6 cellular contexts compared by ENCODE assay signal in genomic region chr18:31494705-31495244, GRCh38. TPM values are rescaled to one million over a fixed set of nuclear protein-coding genes. Genes with fewer than 3 reads are reported as not detected.
"Had no signal": no experiment of that assay in that cellular context is flagged by ENCODE, and none has a peak within 500 bp of the region (broad histone marks: within the 10 kb centered on the region; RNA-seq: fewer than 3 reads in every experiment).

No MANE protein-coding gene starts in this region.

RNA-seq across cellular contexts. Expression of gene DSG2, which starts 3.2 kb away (rescaled TPM):
- total RNA-seq: OCI-LY7 had no signal

RNA-seq across cellular contexts. Expression of gene DSG3, which starts 47.2 kb away (rescaled TPM):
- total RNA-seq: LHCN-M2, OCI-LY7, Right ventricle myocardium inferior, RPMI7951, SJCRH30, T-cell had no signal
